ENCODE assay signal across 1 cellular context in genomic region chr1:23555225-23555801, GRCh38.
A peak's percentile ranks its signal among the peaks of the same experiment; 100 is the strongest.
TF ChIP-seq lines count a peak whose summit lies in the region.

No MANE protein-coding gene starts in this region.

TF ChIP-seq in HepG2, 621 proteins besides CTCF, POLR2A, EP300 and RAD21 (continued from another document):
- 0 out of 2 replicates have a peak, but pooled peaks have one; percentile 30 for TF ChIP-seq GFI1 (CRISPR knock-in tag; IDR thresholded peaks at IDR 0.05; ENCODE audit: borderline replicate concordance)
- no peak for TF ChIP-seq ARNTL (CRISPR knock-in tag; IDR thresholded peaks at IDR 0.05)
- no peak for TF ChIP-seq YEATS2 (CRISPR knock-in tag; IDR thresholded peaks at IDR 0.05; ENCODE audit: borderline replicate concordance)
- TF ChIP-seq ZNF263 (CRISPR knock-in tag; IDR thresholded peaks at IDR 0.05) = 0 out of 2 replicates have a peak, but pooled peaks have one; percentile 8
- TF ChIP-seq ZNF761 (CRISPR knock-in tag; conservative IDR thresholded peaks at IDR 0.05) = 0 out of 2 replicates have a peak, but pooled peaks have one; percentile 2
- TF ChIP-seq ZNF672 (CRISPR knock-in tag; IDR thresholded peaks at IDR 0.05) = no peak
- no peak for TF ChIP-seq ZNF121 (CRISPR knock-in tag; IDR thresholded peaks at IDR 0.05)
- TF ChIP-seq MBNL3 (CRISPR knock-in tag; conservative IDR thresholded peaks at IDR 0.05) = no peak
- TF ChIP-seq ZNF605 (CRISPR knock-in tag; IDR thresholded peaks at IDR 0.05) = 0 out of 2 replicates have a peak, but pooled peaks have one; percentile 32
- no peak for TF ChIP-seq STAT5B (CRISPR knock-in tag; IDR thresholded peaks at IDR 0.05)
- 0 out of 2 replicates have a peak, but pooled peaks have one; percentile 56 for TF ChIP-seq ZNF766 (CRISPR knock-in tag; IDR thresholded peaks at IDR 0.05; ENCODE audit: borderline replicate concordance)
- TF ChIP-seq FOSL2 (CRISPR knock-in tag; IDR thresholded peaks at IDR 0.05) = no peak
- no peak for TF ChIP-seq BATF2 (CRISPR knock-in tag; IDR thresholded peaks at IDR 0.05)
- TF ChIP-seq ZNF230 (CRISPR knock-in tag; IDR thresholded peaks at IDR 0.05) = no peak
- no peak for TF ChIP-seq SRSF9 (IDR thresholded peaks at IDR 0.05; ENCODE audit: borderline replicate concordance, insufficient read depth, low read depth, low read length, poor library complexity, severe bottlenecking)
- TF ChIP-seq ZSCAN29 (CRISPR knock-in tag; conservative IDR thresholded peaks at IDR 0.05) = no peak
- no peak for TF ChIP-seq MEIS2 (CRISPR knock-in tag; IDR thresholded peaks at IDR 0.05)
- peak; percentile 60; the same call in 1 of the 2 replicates for TF ChIP-seq ZNF615 (CRISPR knock-in tag; IDR thresholded peaks at IDR 0.05; ENCODE audit: borderline replicate concordance)
- no peak for TF ChIP-seq ZNF329 (CRISPR knock-in tag; IDR thresholded peaks at IDR 0.05; ENCODE audit: low read depth)
- no peak for TF ChIP-seq SALL2 (CRISPR knock-in tag; IDR thresholded peaks at IDR 0.05)
- no peak for TF ChIP-seq MED1 (CRISPR knock-in tag; IDR thresholded peaks at IDR 0.05)
- 0 out of 2 replicates have a peak, but pooled peaks have one; percentile 29 for TF ChIP-seq ZNF614 (CRISPR knock-in tag; IDR thresholded peaks at IDR 0.05; ENCODE audit: borderline replicate concordance)
